In genomic region chr17:79839363-79840203, GRCh38 we compare ENCODE assay signal across 8 cellular contexts. TPM values are rescaled to one million over a fixed set of nuclear protein-coding genes. Genes with fewer than 3 reads are reported as not detected.
DNase-seq lines count a peak whose midpoint lies in the region; ATAC-seq and TF ChIP-seq lines count a peak whose summit lies in the region.

TSS of gene CBX4 (minus strand) at chr17:79839440. CDS start at chr17:79839251, 189 bp downstream.

- H3K36me3 ChIP-seq in left ventricle myocardium inferior (peaks cover 18% of the 10 kb centered on the region), psoas muscle (ENCODE audit: insufficient read depth in 1 of 2, low read depth in 1 of 2) (peaks cover 0 to 4% of the 10 kb centered on the region in 2 donors), urinary bladder (ENCODE audit: insufficient read depth) (no peaks in the 10 kb centered on the region)

- H3K27me3 ChIP-seq in left ventricle myocardium inferior (ENCODE audit: low read depth) (peaks cover 43% of the 10 kb centered on the region), psoas muscle (ENCODE audit: insufficient read depth in 3 of 3, low read length in 2 of 3) (peaks cover 0 to 50% (median 30%) of the 10 kb centered on the region in 3 donors)

- H3K4me1 ChIP-seq in left ventricle myocardium inferior (peaks cover 88% of the 10 kb centered on the region), psoas muscle (peaks cover 48% of the 10 kb centered on the region), urinary bladder (ENCODE audit: insufficient read depth) (peaks cover 4% of the 10 kb centered on the region)

- peak; percentile 95 for TF ChIP-seq POLR2A in GM10847 (IDR thresholded peaks at IDR 0.05; ENCODE audit: extremely low read depth, insufficient read length)

- H3K27ac ChIP-seq in left ventricle myocardium inferior (replicated peaks) (peak within 1 kb of the TSS; percentile 95), psoas muscle (peak within 1 kb of the TSS; percentile 82), urinary bladder (ENCODE audit: low read depth) (peak within 1 kb of the TSS; percentile 89)

- peak; percentile 74 for TF ChIP-seq CTCF in left ventricle myocardium inferior (IDR thresholded peaks at IDR 0.05; ENCODE audit: borderline replicate concordance)
- peak; percentile 80 for TF ChIP-seq CTCF in psoas muscle (IDR thresholded peaks at IDR 0.05)

- intact Hi-C loops in T-helper 1 cell treated with Interleukin-12 subunit alpha and Interleukin-12 subunit beta and Interleukin-4 antibody, amounts not matched to agents 30 ng/mL and 1 ng/mL, for 36 hours (cut with micrococcal nuclease), result loop anchor here (1.0 to 5.0 kb wide), 5 partner anchors 29 to 263 kb away; partner anchors contain the start of genes CBX8 and GAA
- intact Hi-C loops in left ventricle myocardium inferior (cut with micrococcal nuclease), result no loop called here
- intact Hi-C loops in psoas muscle (cut with DNase I), result loop anchor here (5.0 to 10.0 kb wide), 4 partner anchors 42 to 155 kb away; partner anchors contain the start of gene CBX8 (in 1 of the 2)

- DNase-seq in NCI-H146 (lab: John Stamatoyannopoulos, UW) (peak; percentile 96), amniotic epithelial cell (ENCODE audit: low read depth) (peak; percentile 89), left ventricle myocardium inferior (peak; percentile 97), psoas muscle (peak; percentile 96)

- 0 to 1% (median 1%) methylated on average over 42 to 96 of the region's 96 CpGs for WGBS in psoas muscle, 3 donors
- WGBS in urinary bladder, result under 1% methylated on average over 96 of the region's 96 CpGs

- ATAC-seq in HG02678 (IDR thresholded peaks at IDR 0.05; ENCODE audit: unreplicated experiment) (peak; percentile 70), psoas muscle (peak; percentile 88 to 90 (median 89))

- H3K9me3 ChIP-seq in left ventricle myocardium inferior (replicated peaks) (no peaks in the 10 kb centered on the region), psoas muscle (no peaks in the 10 kb centered on the region)

- H3K4me3 ChIP-seq in left ventricle myocardium inferior (peak within 1 kb of the TSS; percentile 92), psoas muscle (peak within 1 kb of the TSS; percentile 82), urinary bladder (ENCODE audit: low read depth, low read length) (peak within 1 kb of the TSS; percentile 77)

RNA-seq across cellular contexts. Expression of gene CBX4, which starts in this region (rescaled TPM):
- total RNA-seq in T-helper 1 cell treated with Interleukin-12 subunit alpha and Interleukin-12 subunit beta and Interleukin-4 antibody, amounts not matched to agents 30 ng/mL and 1 ng/mL, for 36 hours, result 36.3 and 38.7 TPM in 2 replicates
- total RNA-seq in left ventricle myocardium inferior (28.7 TPM), psoas muscle (1 to 10 TPM; 2.5 to 7.8 (median 4.6) TPM), urinary bladder (8.2 TPM)
- polyA plus RNA-seq in psoas muscle (1 to 10 TPM; 1.9 to 3.6 (median 2.4) TPM), urinary bladder (14.7 TPM)

Comparison
In these comparisons a context has a peak if more than half of its experiments do, and no peak if none do; other contexts are left out.
1. Peak in every context shown above with its lines: DNase-seq, ATAC-seq, H3K4me3 ChIP-seq and H3K27ac ChIP-seq.